In the genomic region with DNA sequence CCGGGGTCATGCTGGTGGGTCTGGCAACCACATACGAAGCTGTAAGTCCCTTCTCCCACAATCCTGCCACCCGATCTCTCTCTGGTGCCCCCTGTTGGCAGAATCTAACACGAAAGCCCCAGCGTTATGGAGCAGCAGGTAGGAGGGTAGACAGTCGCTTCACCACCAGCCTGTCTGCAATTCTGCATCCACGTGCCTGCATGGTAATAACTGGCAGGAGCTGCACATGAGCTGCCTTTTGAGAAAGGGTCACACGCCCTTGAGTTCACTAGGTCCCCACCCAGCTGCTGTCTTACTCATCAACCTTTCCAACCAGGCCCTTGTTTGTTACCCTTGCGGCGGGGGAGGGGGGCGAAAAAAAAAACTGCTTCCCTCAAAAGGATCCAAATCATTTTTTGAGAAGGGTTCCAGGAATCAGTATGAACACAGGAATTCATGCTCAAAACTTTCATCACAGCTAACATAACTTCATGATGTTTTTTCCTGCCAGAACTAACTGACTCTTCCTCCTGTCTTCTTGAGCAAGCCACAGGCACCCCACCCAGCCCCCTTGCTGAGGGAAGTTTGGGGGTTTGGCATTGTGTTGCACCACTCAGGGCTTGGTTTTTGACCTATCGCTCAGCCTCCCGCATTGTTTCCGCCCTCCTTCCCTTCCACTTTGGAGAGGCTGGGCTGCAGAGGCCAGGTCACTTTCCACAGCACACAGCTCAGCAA, we compare ENCODE assay signal across 8 cellular contexts. TPM values are rescaled to one million over a fixed set of nuclear protein-coding genes. Genes with fewer than 3 reads are reported as not detected.
DNase-seq lines count a peak whose midpoint lies in the region; ATAC-seq lines count a peak whose summit lies in the region.

No MANE protein-coding gene starts in this region.

- DNase-seq in ELF-1 (ENCODE audit: low read depth, low spot score), result peak; percentile 82
- DNase-seq in UCSD-AML1 (lab: John Stamatoyannopoulos, UW; ENCODE audit: unreplicated experiment), result peak; percentile 73
- DNase-seq in ecto neural progenitor cell (ENCODE audit: low spot score), result peak; percentile 67
- DNase-seq in lung microvascular endothelial cell (ENCODE audit: low read depth in 2 of 2), result peak; percentile 11 to 87
- DNase-seq in stimulated activated CD8-positive, alpha-beta memory T cell treated with anti-CD3 and anti-CD28 coated beads, Interleukin-7, amount 100 ng/mL, for 24 hours (ENCODE audit: low read depth), result peak; percentile 9
- no peak for DNase-seq in NK-92 treated with Interleukin-12 subunit alpha and Interleukin-12 subunit beta, amount 100 ng/mL, for 24 hours (lab: John Stamatoyannopoulos, UW)
- no peak for DNase-seq in DMS153 (lab: John Stamatoyannopoulos, UW)

- ATAC-seq in HG03342 (IDR thresholded peaks at IDR 0.05; ENCODE audit: unreplicated experiment), result peak; percentile 58

RNA-seq across cellular contexts. Expression of gene TMEM252, which starts 19.6 kb away (rescaled TPM):
- not detected in 2 replicates for total RNA-seq in lung microvascular endothelial cell

Comparison
In these comparisons a context has a peak if more than half of its experiments do, and no peak if none do; other contexts are left out.
1. DNase-seq: peak in ELF-1 (single experiment), UCSD-AML1 (single experiment), ecto neural progenitor cell (single experiment), lung microvascular endothelial cell (2 of 2) and stimulated activated CD8-positive, alpha-beta memory T cell treated with anti-CD3 and anti-CD28 coated beads, Interleukin-7, amount 100 ng/mL, for 24 hours (single experiment); none in NK-92 treated with Interleukin-12 subunit alpha and Interleukin-12 subunit beta, amount 100 ng/mL, for 24 hours (single experiment) and DMS153 (single experiment).